ENCODE assay signal across 8 cellular contexts in the genomic region with DNA sequence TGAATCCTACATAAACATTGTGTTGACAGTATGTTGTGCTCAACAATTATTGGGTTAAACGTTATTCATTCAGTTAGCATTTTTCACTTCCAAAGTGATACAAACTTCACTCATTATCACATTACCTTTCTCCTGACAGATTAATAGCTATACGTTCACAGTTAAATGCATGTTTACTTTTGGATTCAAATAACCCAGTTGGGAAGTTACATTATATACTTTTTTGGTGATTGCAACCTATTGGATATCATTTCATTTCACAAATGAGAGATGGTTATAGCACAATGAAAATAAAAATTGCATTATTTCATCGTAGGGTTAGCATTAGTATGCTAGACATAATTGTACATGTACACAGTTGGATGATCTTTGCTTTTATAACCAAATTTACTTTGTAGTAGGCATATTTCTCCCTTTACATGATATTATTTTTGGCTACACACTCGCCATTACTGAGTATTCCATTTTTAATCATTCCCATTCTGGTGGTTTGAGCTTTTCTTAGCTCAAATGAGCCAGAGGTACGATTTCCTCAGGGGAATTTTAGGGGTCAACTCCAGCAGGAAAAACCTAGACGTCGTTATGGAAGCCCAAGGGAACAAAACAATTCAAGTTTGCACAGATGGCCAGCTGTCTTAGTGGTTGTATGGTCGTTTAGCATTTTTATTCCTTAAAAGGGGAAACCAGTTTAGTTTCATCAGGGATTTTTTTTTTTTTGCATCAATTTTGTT. TPM values are rescaled to one million over a fixed set of nuclear protein-coding genes. Genes with fewer than 3 reads are reported as not detected.
DNase-seq lines count a peak whose midpoint lies in the region; ATAC-seq lines count a peak whose summit lies in the region.

No MANE protein-coding gene starts in this region.

- peaks cover 21% of the 10 kb centered on the region for H3K4me1 ChIP-seq in muscle layer of colon (ENCODE audit: insufficient read depth, low read length)

- ATAC-seq in HG02981 (IDR thresholded peaks at IDR 0.05; ENCODE audit: unreplicated experiment) (no peak), HG02610 (IDR thresholded peaks at IDR 0.05; ENCODE audit: unreplicated experiment) (no peak)

- no peaks in the 10 kb centered on the region for H3K27me3 ChIP-seq in muscle layer of colon (ENCODE audit: control insufficient read depth in 1 of 2, insufficient read depth in 2 of 2, low read length in 2 of 2)

- H3K9ac ChIP-seq in muscle layer of colon (ENCODE audit: low read length): peak overlapping the region; percentile 93

- peak overlapping the region; percentile 57 to 92 for H3K4me3 ChIP-seq in muscle layer of colon (ENCODE audit: low read depth in 1 of 2, low read length in 2 of 2)

- peak; percentile 22 for DNase-seq in GM03348 (ENCODE audit: low spot score)
- DNase-seq in NCI-H524 treated with DMSO at 0.1 percent for 48 hours (lab: John Stamatoyannopoulos, UW): peak; percentile 5
- peak; percentile 86 for DNase-seq in dermis blood vessel endothelial cell
- DNase-seq in Ammon's horn (ENCODE audit: low spot score): no peak
- no peak for DNase-seq in anterior cingulate cortex (lab: John Stamatoyannopoulos, UW)

- no peaks in the 10 kb centered on the region for H3K9me3 ChIP-seq in muscle layer of colon (ENCODE audit: low read length)

- peak overlapping the region; percentile 99 for H3K27ac ChIP-seq in muscle layer of colon (ENCODE audit: low read depth, low read length)

- H3K36me3 ChIP-seq in muscle layer of colon (ENCODE audit: insufficient read depth, low read length): no peaks in the 10 kb centered on the region

RNA-seq across cellular contexts. Expression of gene HIVEP1, which starts 2.0 kb away (rescaled TPM):
- 19.1 and 19.6 TPM in 2 replicates for total RNA-seq in dermis blood vessel endothelial cell

Comparison
In these comparisons a context has a peak if more than half of its experiments do, and no peak if none do; other contexts are left out.
1. DNase-seq: peak in GM03348 (single experiment), NCI-H524 treated with DMSO at 0.1 percent for 48 hours (single experiment) and dermis blood vessel endothelial cell (single experiment); none in Ammon's horn (single experiment) and anterior cingulate cortex (0 of 58).